In genomic region chr3:86991482-86991815, GRCh38 we compare ENCODE assay signal across 9 cellular contexts. TPM values are rescaled to one million over a fixed set of nuclear protein-coding genes. Genes with fewer than 3 reads are reported as not detected.
A peak's percentile ranks its signal among the peaks of the same experiment; 100 is the strongest.
DNase-seq lines count a peak whose midpoint lies in the region; ATAC-seq, FAIRE-seq and TF ChIP-seq lines count a peak whose summit lies in the region.
"Had no signal": no experiment of that assay in that cellular context is flagged by ENCODE, and none has a peak within 500 bp of the region (broad histone marks: within the 10 kb centered on the region; RNA-seq: fewer than 3 reads in every experiment).

No MANE protein-coding gene starts in this region.

- dilution Hi-C loops in endothelial cell of umbilical vein (cut with MboI; ENCODE audit: extremely low pct_ligation_motif_present, low sequenced_read_pairs): no loop called here

- POLR2A ChIA-PET in A549 (lab: Yijun Ruan, JAX) (no interaction called here), endothelial cell of umbilical vein (lab: Charles Lee) (interaction anchor here (1.1 kb wide), 1 partner anchor 98 kb away, joined by 3 read pairs; no protein-coding TSS in a partner anchor)

- H3K36me3 ChIP-seq in HUES64 (ENCODE audit: insufficient read depth, low read length) (no peaks in the 10 kb centered on the region), endothelial cell of umbilical vein (ENCODE audit: control insufficient read depth in 2 of 2, extremely low read depth in 1 of 2, insufficient read depth in 2 of 2, low read length in 2 of 2) (no peaks in the 10 kb centered on the region)

- intact Hi-C loops in endothelial cell of umbilical vein (cut with micrococcal nuclease): no loop called here

- peaks cover 0 to 10% (median 0%) of the 10 kb centered on the region in 3 donors for H3K4me1 Mint-ChIP-seq in naive B cell

- peak overlapping the region; percentile 83 to 93 for H3K27ac ChIP-seq in A549
- peak overlapping the region; percentile 80 for H3K27ac ChIP-seq in HUES64 (ENCODE audit: low read depth, low read length)
- peak overlapping the region; percentile 5 for H3K27ac ChIP-seq in endothelial cell of umbilical vein (ENCODE audit: insufficient read depth, low read depth, low read length)

- CTCF ChIA-PET in A549 (lab: Yijun Ruan, JAX) (interaction anchor here (0.6 to 2.0 kb wide), 7 partner anchors 9 to 92 kb away, joined by 3 to 6 read pairs (median 4); no protein-coding TSS in a partner anchor), endothelial cell of umbilical vein (lab: Charles Lee) (interaction anchor here (1.1 to 1.6 kb wide), 2 partner anchors 16 to 21 kb away, joined by 3 to 6 read pairs; no protein-coding TSS in a partner anchor)

- no peak for TF ChIP-seq RAD21 in A549 (conservative IDR thresholded peaks at IDR 0.05 in 1 of 2, IDR thresholded peaks at IDR 0.05 in 1 of 2)

- H2AFZ ChIP-seq in endothelial cell of umbilical vein (ENCODE audit: low read depth, low read length): peak overlapping the region; percentile 91

- H3K27me3 ChIP-seq in HUES64 (ENCODE audit: insufficient read depth, low read length) (peaks cover 18% of the 10 kb centered on the region), endothelial cell of umbilical vein (ENCODE audit: control insufficient read depth in 2 of 2, insufficient read depth in 2 of 2, low read length in 2 of 2) (peaks cover 0 to 3% of the 10 kb centered on the region in 2 experiments)

- H3K9me3 ChIP-seq in A549 (no peaks in the 10 kb centered on the region), HUES64 (ENCODE audit: insufficient read depth, low read depth, low read length) (no peaks in the 10 kb centered on the region), endothelial cell of umbilical vein (replicated peaks; ENCODE audit: control insufficient read depth, insufficient read depth, low read length) (no peaks in the 10 kb centered on the region)

- H3K27me3 Mint-ChIP-seq in naive B cell: peaks cover 26 to 41% (median 37%) of the 10 kb centered on the region in 3 donors

- no TSS peak for BruUV-seq in endothelial cell of umbilical vein (replicated peaks; lab: Mats Ljungman, UMichigan)

- H3K4me2 ChIP-seq in A549: peak overlapping the region; percentile 85
- H3K4me2 ChIP-seq in endothelial cell of umbilical vein (ENCODE audit: insufficient read depth, low read length): peak overlapping the region; percentile 65

- peaks cover 80% of the 10 kb centered on the region for H3K4me1 ChIP-seq in A549
- H3K4me1 ChIP-seq in HUES64 (ENCODE audit: insufficient read depth, low read length): peaks cover 14% of the 10 kb centered on the region
- peaks cover 44% of the 10 kb centered on the region for H3K4me1 ChIP-seq in endothelial cell of umbilical vein (ENCODE audit: control insufficient read depth, extremely low read depth, insufficient read depth, low read length)

- H3K9me1 ChIP-seq in endothelial cell of umbilical vein (replicated peaks; ENCODE audit: control insufficient read depth, extremely low read depth, insufficient read depth, low read length): no peaks in the 10 kb centered on the region

- H3K9me3 Mint-ChIP-seq in naive B cell: peaks cover 0 to 9% (median 0%) of the 10 kb centered on the region in 7 donors

- peaks cover 10% of the 10 kb centered on the region for H3K79me2 ChIP-seq in endothelial cell of umbilical vein (ENCODE audit: control insufficient read depth, insufficient read depth, low read length)

- H3K4me3 Mint-ChIP-seq in naive B cell: peak overlapping the region in 5 of 8 donors; percentile 7 to 43 (median 41)

- no peaks in the 10 kb centered on the region for H4K20me1 ChIP-seq in endothelial cell of umbilical vein (replicated peaks; ENCODE audit: control insufficient read depth, extremely low read depth, insufficient read depth, low read length)

- WGBS in A549 (ENCODE audit: missing lambda C conversion rate): 10% methylated on average over 7 of the region's 7 CpGs
- WGBS in HUES64: 16% methylated on average over 7 of the region's 7 CpGs

- peaks cover 4 to 8% of the 10 kb centered on the region in 2 donors for H3K36me3 Mint-ChIP-seq in naive B cell

- no peak overlapping the region for H3K27ac Mint-ChIP-seq in naive B cell

- TF ChIP-seq CTCF in A549 (IDR thresholded peaks at IDR 0.05) (no peak), endothelial cell of umbilical vein (IDR thresholded peaks at IDR 0.05; ENCODE audit: extremely low read depth in 1 of 2, insufficient read depth in 1 of 2, low read depth in 1 of 2, low read length in 2 of 2) (no peak), omental fat pad (IDR thresholded peaks at IDR 0.05) (no peak)

- TF ChIP-seq POLR2A in A549 (IDR thresholded peaks at IDR 0.05; ENCODE audit: low read length) (no peak), endothelial cell of umbilical vein (IDR thresholded peaks at IDR 0.05; ENCODE audit: low read depth, low read length) (no peak)

- TF ChIP-seq EP300 in A549 (IDR thresholded peaks at IDR 0.05): no peak

- FAIRE-seq in A549 (lab: Jason Lieb, UNC) (no peak), endothelial cell of umbilical vein (lab: Jason Lieb, UNC) (no peak)

- H3K9ac ChIP-seq in HUES64 (ENCODE audit: low read depth, low read length): peak overlapping the region; percentile 72; the same call in 1 of the 2 replicates
- peak overlapping the region; percentile 66 for H3K9ac ChIP-seq in endothelial cell of umbilical vein (replicated peaks; ENCODE audit: extremely low read depth, insufficient read depth, low read length)

- DNase-seq in A549 (ENCODE audit: low read depth in 1 of 2, low spot score in 1 of 2) (no peak), endothelial cell of umbilical vein (ENCODE audit: low read depth, low spot score) (no peak), naive B cell (no peak), D341Med (ENCODE audit: low spot score) (no peak), omental fat pad (ENCODE audit: low spot score) (no peak), NOMO-1 treated with dmso at 0.1 percent for 144 hours (lab: John Stamatoyannopoulos, UW; ENCODE audit: unreplicated experiment) (no peak), HUDEP-2 (lab: John Stamatoyannopoulos, UW; ENCODE audit: unreplicated experiment in 76 of 76) (no peak)
- DNase-seq: cortex of kidney had no signal

- H3K4me3 ChIP-seq in A549 (peak overlapping the region; percentile 84), HUES64 (ENCODE audit: low read length) (peak overlapping the region; percentile 72), endothelial cell of umbilical vein (replicated peaks in 1 of 3; ENCODE audit: insufficient read depth in 1 of 3, low read depth in 1 of 3, low read length in 3 of 3) (peak overlapping the region; percentile 47 to 73 (median 53))

- ATAC-seq in A549: peak in 1 of 2 experiments; percentile 4; a peak in 4 of 6 replicates
- no peak for ATAC-seq in naive B cell (ENCODE audit: low read depth in 2 of 2)
- ATAC-seq in omental fat pad (ENCODE audit: low FRiP score): no peak

TF ChIP-seq in A549, 52 proteins besides CTCF, POLR2A, EP300 and RAD21 (continues in another document):
- TF ChIP-seq CBX8 (IDR thresholded peaks at IDR 0.05) (no peak), ELK1 (IDR thresholded peaks at IDR 0.05; ENCODE audit: low read depth, low read length) (no peak), HES2 (IDR thresholded peaks at IDR 0.05) (no peak)

TF ChIP-seq in endothelial cell of umbilical vein, 7 proteins besides CTCF, POLR2A, EP300 and RAD21:
- TF ChIP-seq EZH2 (IDR thresholded peaks at IDR 0.05; ENCODE audit: borderline replicate concordance, low read depth, low read length, severe bottlenecking): no peak
- no peak for TF ChIP-seq FOS (IDR thresholded peaks at IDR 0.05; ENCODE audit: borderline replicate concordance, insufficient read depth, low read length)
- TF ChIP-seq JUN (IDR thresholded peaks at IDR 0.05; ENCODE audit: borderline replicate concordance, insufficient read depth, insufficient read length, low read depth): no peak
- no peak for TF ChIP-seq MYC (IDR thresholded peaks at IDR 0.05; ENCODE audit: low read depth, low read length)
- no peak for TF ChIP-seq GATA2 (IDR thresholded peaks at IDR 0.05; ENCODE audit: insufficient read depth, insufficient read length, low read depth, low read length)

RNA-seq across cellular contexts. Expression of gene VGLL3, which starts 0.5 kb away (rescaled TPM):
- polyA plus RNA-seq in A549 (2011; rRNA removed) (12.9 and 13.0 TPM in 2 replicates), A549 (2017; fragmentation: RNase III; extraction: RNeasy Plus Mini Kit Qiagen cat#74134 plus additional on column Dnase treatment) (3.3 to 4.9 TPM (median 4.3 TPM) in 3 replicates), endothelial cell of umbilical vein (12.0 and 12.5 TPM in 2 replicates), naive B cell (ENCODE audit: low read depth in 6 of 6) (not detected)
- 7.3 and 9.5 TPM in 2 replicates for polyA plus RNA-seq in A549 (2012; cell fraction: cytosol; rRNA removed)
- polyA plus RNA-seq in A549 (2012; cell fraction: nucleus; rRNA removed): 9.5 and 12.0 TPM in 2 replicates
- polyA minus RNA-seq in A549 (2011; rRNA and poly(A)+ RNA removed): 41.0 and 47.4 TPM in 2 replicates
- 12.7 TPM for polyA plus RNA-seq in HUES64 (2013, experiment 1 of 2)
- 12.0 TPM for polyA plus RNA-seq in HUES64 (2013, experiment 2 of 2)
- total RNA-seq in endothelial cell of umbilical vein (4.2 and 6.0 TPM in 2 replicates), omental fat pad (10 to 100 TPM; 36.9 to 99.6 (median 70.9) TPM)
- polyA plus RNA-seq in endothelial cell of umbilical vein (2011; cell fraction: cytosol; rRNA removed): 2.4 and 2.9 TPM in 2 replicates
- 5.0 and 5.3 TPM in 2 replicates for polyA plus RNA-seq in endothelial cell of umbilical vein (2011; cell fraction: nucleus; rRNA removed)
- polyA plus RNA-seq in endothelial cell of umbilical vein (2012): 5.8 and 10.1 TPM in 2 replicates
- 15.3 and 20.0 TPM in 2 replicates for polyA minus RNA-seq in endothelial cell of umbilical vein
- 30.7 TPM for polyA minus RNA-seq in endothelial cell of umbilical vein (2011; cell fraction: cytosol; rRNA and poly(A)+ RNA removed)
- polyA minus RNA-seq in endothelial cell of umbilical vein (2011; cell fraction: nucleus; rRNA and poly(A)+ RNA removed): 14.8 and 15.4 TPM in 2 replicates

Comparison
In these comparisons a context has a peak if more than half of its experiments do, and no peak if none do; other contexts are left out.
1. H3K27ac ChIP-seq: peak in every context shown above with its lines; median percentile 88 in A549; 80 in HUES64; 5 in endothelial cell of umbilical vein.